In genomic region chr1:79207786-79208185, GRCh38 we compare ENCODE assay signal across 35 cellular contexts.
"Had no signal": no experiment of that assay in that cellular context is flagged by ENCODE, and none has a peak within 500 bp of the region (broad histone marks: within the 10 kb centered on the region; RNA-seq: fewer than 3 reads in every experiment).

No MANE protein-coding gene starts in this region.

- H3K9ac ChIP-seq: KMS-11 had no signal

- DNase-seq: Karpas-422, Kasumi-1, KG1, MG63, MM.1S, MV-4-11, NCI-H1048, NCI-H1092, NCI-H1092 treated with DMSO at 0.1 percent for 48 hours, NCI-H1105, NCI-H1105 treated with DMSO at 0.1 percent for 48 hours, NCI-H1417, NCI-H1417 treated with DMSO at 0.1 percent for 48 hours, NCI-H1436, NCI-H1436 treated with DMSO at 0.1 percent for 48 hours, NCI-H146, NCI-H1694, NCI-H1694 treated with DMSO at 0.1 percent for 48 hours, NCI-H187, NCI-H187 treated with DMSO at 0.1 percent for 48 hours, NCI-H1930, NCI-H2029, NCI-H2029 treated with DMSO at 0.1 percent for 48 hours, NCI-H2081, NCI-H2081 treated with DMSO at 0.1 percent for 48 hours, NCI-H2107, NCI-H2171, NCI-H2171 treated with DMSO at 0.1 percent for 48 hours, NCI-H2227 treated with DMSO at 0.1 percent for 48 hours, NCI-H226, NCI-H345, NCI-H446, NCI-H446 treated with DMSO at 0.1 percent for 48 hours, NCI-H510A had no signal

- H3K4me2 ChIP-seq: KMS-11 had no signal

- H3K36me3 ChIP-seq: MG63 had no signal

- H3K27me3 ChIP-seq: MG63 had no signal

- H3K4me3 ChIP-seq: MG63 had no signal

- H3K27ac ChIP-seq: KMS-11 had no signal

- H3K9me3 ChIP-seq: MG63 had no signal
